ENCODE assay signal across 20 cellular contexts in the genomic region with DNA sequence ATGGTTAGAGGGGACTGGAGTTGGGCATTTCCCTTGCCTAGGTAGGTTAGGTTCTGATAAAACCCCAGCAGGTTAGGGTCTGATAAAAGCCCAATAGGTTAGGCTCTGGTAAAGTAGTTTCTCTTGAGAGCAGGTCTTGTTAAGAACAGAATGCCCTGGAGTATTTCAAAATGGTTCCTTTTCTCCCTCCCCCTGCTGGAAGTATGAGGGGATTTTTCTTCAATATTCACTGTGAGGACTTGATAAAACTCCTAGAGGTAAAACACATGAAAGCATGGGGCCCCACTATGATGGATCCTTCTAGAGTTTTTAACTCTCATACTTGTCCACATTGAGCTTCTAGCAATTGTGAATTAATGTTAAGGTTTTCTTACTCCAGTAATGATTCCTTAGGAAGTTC. TPM values are rescaled to one million over a fixed set of nuclear protein-coding genes. Genes with fewer than 3 reads are reported as not detected.
A peak's percentile ranks its signal among the peaks of the same experiment; 100 is the strongest.
DNase-seq lines count a peak whose midpoint lies in the region; ATAC-seq, FAIRE-seq and TF ChIP-seq lines count a peak whose summit lies in the region.
"Had no signal": no experiment of that assay in that cellular context is flagged by ENCODE, and none has a peak within 500 bp of the region (broad histone marks: within the 10 kb centered on the region; RNA-seq: fewer than 3 reads in every experiment).

No MANE protein-coding gene starts in this region.

- intact Hi-C loops in K562 (cut with micrococcal nuclease) = no loop called here
- intact Hi-C loops in sciatic nerve (cut with DNase I) = no loop called here

- no peak for TF ChIP-seq EP300 in K562 (IDR thresholded peaks at IDR 0.05; ENCODE audit: low read length)

- TF ChIP-seq RAD21 in K562 (CRISPR knock-in tag; conservative IDR thresholded peaks at IDR 0.05 in 1 of 2, IDR thresholded peaks at IDR 0.05 in 1 of 2) = no peak

- no peak overlapping the region for H3K4me3 ChIP-seq in K562
- H3K4me3 ChIP-seq: BLaER1 treated with 17β-estradiol and CSF1 and Interleukin-3, amounts not matched to agents 10 nM and 100 nM; prostate gland had no signal

- no peaks in the 10 kb centered on the region for H3K9me1 ChIP-seq in K562 (ENCODE audit: control insufficient read depth, insufficient read depth, low read length)

- H3K4me1 ChIP-seq in K562 (replicated peaks in 1 of 2; ENCODE audit: control insufficient read depth in 2 of 2, insufficient read depth in 2 of 2, low read length in 2 of 2) = no peaks in the 10 kb centered on the region; a peak in 3 of 5 replicates
- H3K4me1 ChIP-seq: BLaER1 treated with 17β-estradiol and CSF1 and Interleukin-3, amounts not matched to agents 10 nM and 100 nM; prostate gland had no signal

- no peaks in the 10 kb centered on the region for H3K27me3 ChIP-seq in K562 (ENCODE audit: control insufficient read depth in 2 of 2, insufficient read depth in 2 of 2, low read length in 2 of 2)
- H3K27me3 ChIP-seq: BLaER1 treated with 17β-estradiol and CSF1 and Interleukin-3, amounts not matched to agents 10 nM and 100 nM had no signal

- H4K20me1 ChIP-seq in K562 (replicated peaks; ENCODE audit: control insufficient read depth, insufficient read depth, low read length) = no peaks in the 10 kb centered on the region
- H4K20me1 ChIP-seq: BLaER1 treated with 17β-estradiol and CSF1 and Interleukin-3, amounts not matched to agents 10 nM and 100 nM had no signal

- BruUV-seq in K562 (replicated peaks; lab: Mats Ljungman, UMichigan) = no TSS peak

- POLR2A ChIA-PET in K562 (lab: Yijun Ruan, JAX) = no interaction called here

- TF ChIP-seq POLR2A in K562 (conservative IDR thresholded peaks at IDR 0.05) = no peak

- peak; percentile 22 for DNase-seq in CMK (ENCODE audit: low read depth)
- peak; percentile 21 for DNase-seq in KBM-7
- peak in 1 of 4 experiments; percentile 23 for DNase-seq in K562 (ENCODE audit: extremely low read depth in 1 of 4, low spot score in 3 of 4)
- DNase-seq in iris pigment epithelial cell (ENCODE audit: low read depth) = peak; percentile 30
- DNase-seq in sciatic nerve (ENCODE audit: low spot score) = no peak
- no peak for DNase-seq in C1 segment of cervical spinal cord (lab: John Stamatoyannopoulos, UW)
- DNase-seq: activated CD4-positive, alpha-beta memory T cell treated with anti-CD3 and anti-CD28 coated beads, Interleukin-2, amount 10 ng/mL, durations not matched to agents 7 days and 5 days; activated effector memory CD4-positive, alpha-beta T cell treated with Interleukin-2 at 50 U/mL for 16 hours; central memory CD4-positive, alpha-beta T cell; GF-D8; NCI-H1048; NCI-H446 treated with DMSO at 0.1 percent for 48 hours; stimulated activated CD4-positive, alpha-beta T cell treated with anti-CD3 and anti-CD28 coated beads, Interleukin-2, amount 100 ng/mL, for 24 hours; T-helper 9 cell had no signal

- no peak overlapping the region for H3K27ac ChIP-seq in K562 (ENCODE audit: extremely low read depth, low read depth, low read length)
- H3K27ac ChIP-seq: BLaER1 treated with 17β-estradiol and CSF1 and Interleukin-3, amounts not matched to agents 10 nM and 100 nM; prostate gland; RWPE1 had no signal

- H3K9ac ChIP-seq in K562 (ENCODE audit: insufficient read depth in 1 of 2, low read depth in 2 of 2, low read length in 2 of 2) = no peak overlapping the region
- H3K9ac ChIP-seq: BLaER1 treated with 17β-estradiol and CSF1 and Interleukin-3, amounts not matched to agents 10 nM and 100 nM had no signal

- peak; percentile 57 for ATAC-seq in K562
- no peak for ATAC-seq in HG03135 (IDR thresholded peaks at IDR 0.05; ENCODE audit: unreplicated experiment)
- no peak for ATAC-seq in HG02610 (IDR thresholded peaks at IDR 0.05; ENCODE audit: unreplicated experiment)
- no peak for ATAC-seq in sciatic nerve
- ATAC-seq: esophagus mucosa had no signal

- CTCF ChIA-PET in K562 (lab: Yijun Ruan, JAX; ENCODE audit: low intra/inter-chr PET ratio) = no interaction called here

- no peaks in the 10 kb centered on the region for H3K36me3 ChIP-seq in K562 (ENCODE audit: control insufficient read depth, insufficient read depth, low read length)
- H3K36me3 ChIP-seq: prostate gland had no signal

- no peak overlapping the region for H3K4me2 ChIP-seq in K562 (ENCODE audit: insufficient read depth, low read length)
- H3K4me2 ChIP-seq: BLaER1 treated with 17β-estradiol and CSF1 and Interleukin-3, amounts not matched to agents 10 nM and 100 nM had no signal

- H2AFZ ChIP-seq in K562 (ENCODE audit: low read depth, low read length) = peak overlapping the region; percentile 80

- H3K9me3 ChIP-seq in K562 (replicated peaks; ENCODE audit: control insufficient read depth, insufficient read depth, low read depth, low read length) = no peaks in the 10 kb centered on the region
- H3K9me3 ChIP-seq: BLaER1 treated with 17β-estradiol and CSF1 and Interleukin-3, amounts not matched to agents 10 nM and 100 nM; prostate gland had no signal

- no peaks in the 10 kb centered on the region for H3K79me2 ChIP-seq in K562 (ENCODE audit: control insufficient read depth, insufficient read depth, low read length)

- in situ Hi-C loops in KBM-7 (cut with MboI; ENCODE audit: low pct_unique_long_range_greater_than_20kb, low sequenced_read_pairs) (no loop called here), K562 (cut with MboI) (no loop called here)

- no peak for TF ChIP-seq CTCF in K562 (IDR thresholded peaks at IDR 0.05 in 2 of 3, conservative IDR thresholded peaks at IDR 0.05 in 1 of 3; ENCODE audit: insufficient read depth in 2 of 3, low read depth in 1 of 3, low read length in 3 of 3)

- FAIRE-seq in K562 (lab: Jason Lieb, UNC) = no peak

TF ChIP-seq in K562, 482 proteins besides CTCF, POLR2A, EP300 and RAD21:
- TF ChIP-seq RBM14 (IDR thresholded peaks at IDR 0.05; ENCODE audit: borderline replicate concordance, insufficient read depth, low read depth, low read length) (no peak), YY1 (IDR thresholded peaks at IDR 0.05; ENCODE audit: borderline replicate concordance in 1 of 3, control insufficient read depth in 1 of 3, extremely low read depth in 1 of 3, insufficient read depth in 3 of 3, insufficient read length in 1 of 3, insufficient replicate concordance in 2 of 3, low read depth in 1 of 3, low read length in 2 of 3) (peak in 1 of 3 experiments; percentile 38)

RNA-seq across cellular contexts. Expression of a gene that starts 27.6 kb away (rescaled TPM):
- total RNA-seq in K562 (2011; cell fraction: chromatin; rRNA removed; ENCODE audit: low replicate concordance) = 1.1 and 1.5 TPM in 2 replicates
- total RNA-seq in K562 (2011; cell fraction: nucleolus; rRNA removed) = 0.33 and 0.39 TPM in 2 replicates
- total RNA-seq in K562 (2011; cell fraction: nucleoplasm; rRNA removed) = 1.2 and 1.8 TPM in 2 replicates
- total RNA-seq in K562 (2014; rRNA removed) (0.14 and 0.29 TPM in 2 replicates), K562 (2014; rRNA removed; fragmentation: Illumina TruSeq; extraction: Trizol) (0.44 and 0.73 TPM in 2 replicates), K562 (2015; rRNA removed; fragmentation: Illumina TruSeq; extraction: Trizol) (0.51 and 0.68 TPM in 2 replicates), K562 (2021) (0.49 and 0.74 TPM in 2 replicates), sciatic nerve (30.3 TPM)
- polyA plus RNA-seq in K562 (2011; rRNA removed) (0.47 and 0.52 TPM in 2 replicates), K562 (2014; fragmentation: Illumina TruSeq; extraction: Trizol) (0.21 and 0.60 TPM in 2 replicates), K562 (2014; fragmentation: Nextera tagmentation; extraction: Ambion mirVana) (under 1 TPM; 0.27 to 0.39 TPM), K562 (2014; rRNA removed) (0.04 and 0.23 TPM in 2 replicates)
- 0.06 and 0.07 TPM in 2 replicates for polyA plus RNA-seq in K562 (2011; cell fraction: cytosol; rRNA removed)
- 0.41 and 0.59 TPM in 2 replicates for polyA plus RNA-seq in K562 (2011; cell fraction: nucleus; rRNA removed)
- 0.22 and 0.58 TPM in 2 replicates for polyA plus RNA-seq in K562 (2012)
- 1.2 and 1.6 TPM in 2 replicates for polyA minus RNA-seq in K562 (2011; rRNA and poly(A)+ RNA removed)
- 0.57 TPM in 1 of 2 replicates, not detected in the other for polyA minus RNA-seq in K562 (2011; cell fraction: cytosol; rRNA and poly(A)+ RNA removed)
- polyA minus RNA-seq in K562 (2011; cell fraction: nucleus; rRNA and poly(A)+ RNA removed) = 0.54 and 1.6 TPM in 2 replicates

RNA-seq across cellular contexts. Expression of a gene that starts 40.8 kb away (rescaled TPM):
- total RNA-seq in K562 (2011; cell fraction: chromatin; rRNA removed; ENCODE audit: low replicate concordance) = 9.2 and 28.4 TPM in 2 replicates
- 6.0 and 7.0 TPM in 2 replicates for total RNA-seq in K562 (2011; cell fraction: nucleolus; rRNA removed)
- total RNA-seq in K562 (2011; cell fraction: nucleoplasm; rRNA removed) = 10.2 and 10.3 TPM in 2 replicates
- total RNA-seq in K562 (2014; rRNA removed) (25.1 and 26.9 TPM in 2 replicates), K562 (2014; rRNA removed; fragmentation: Illumina TruSeq; extraction: Trizol) (41.2 and 47.2 TPM in 2 replicates), K562 (2015; rRNA removed; fragmentation: Illumina TruSeq; extraction: Trizol) (40.1 and 40.5 TPM in 2 replicates), K562 (2021) (23.9 and 27.0 TPM in 2 replicates), sciatic nerve (40.3 TPM)
- polyA plus RNA-seq in K562 (2011; rRNA removed) (19.1 and 31.7 TPM in 2 replicates), K562 (2014; fragmentation: Illumina TruSeq; extraction: Trizol) (33.6 and 46.5 TPM in 2 replicates), K562 (2014; fragmentation: Nextera tagmentation; extraction: Ambion mirVana) (10 to 100 TPM; 38.3 to 56.4 TPM), K562 (2014; rRNA removed) (28.4 and 30.3 TPM in 2 replicates)
- 3.4 and 9.2 TPM in 2 replicates for polyA plus RNA-seq in K562 (2011; cell fraction: cytosol; rRNA removed)
- 5.1 and 7.2 TPM in 2 replicates for polyA plus RNA-seq in K562 (2011; cell fraction: nucleus; rRNA removed)
- 17.7 and 21.5 TPM in 2 replicates for polyA plus RNA-seq in K562 (2012)
- 40.6 and 40.8 TPM in 2 replicates for polyA minus RNA-seq in K562 (2011; rRNA and poly(A)+ RNA removed)
- polyA minus RNA-seq in K562 (2011; cell fraction: cytosol; rRNA and poly(A)+ RNA removed) = 32.7 and 48.7 TPM in 2 replicates
- polyA minus RNA-seq in K562 (2011; cell fraction: nucleus; rRNA and poly(A)+ RNA removed) = 7.0 and 13.2 TPM in 2 replicates

Comparison
In these comparisons a context has a peak if more than half of its experiments do, and no peak if none do; other contexts are left out.
1. DNase-seq: peak in CMK (single experiment), KBM-7 (single experiment) and iris pigment epithelial cell (single experiment); none in sciatic nerve (single experiment) and C1 segment of cervical spinal cord (0 of 14).
2. RNA of a gene that starts 27.6 kb away (total RNA-seq): 30.3 TPM in sciatic nerve (single experiment); 0.14 to 1.8 TPM in K562; every median in the first group is over 10 times any median in the second.